In genomic region chr13:34294483-34295129, GRCh38 we compare ENCODE assay signal across 11 cellular contexts.
A peak's percentile ranks its signal among the peaks of the same experiment; 100 is the strongest.
DNase-seq lines count a peak whose midpoint lies in the region; ATAC-seq, FAIRE-seq and TF ChIP-seq lines count a peak whose summit lies in the region.
"Had no signal": no experiment of that assay in that cellular context is flagged by ENCODE, and none has a peak within 500 bp of the region (broad histone marks: within the 10 kb centered on the region; RNA-seq: fewer than 3 reads in every experiment).

No MANE protein-coding gene starts in this region.

- no peak overlapping the region for H4K91ac ChIP-seq in H1 (replicated peaks; ENCODE audit: insufficient read length, low read length)

- no peak overlapping the region for H2AK5ac ChIP-seq in H1 (ENCODE audit: low read depth, low read length)

- no peak overlapping the region for H2BK5ac ChIP-seq in H1 (ENCODE audit: low read depth, low read length)

- H3K27ac ChIP-seq in H1 (ENCODE audit: low read depth, low read length) (no peak overlapping the region), SK-N-SH (ENCODE audit: low read depth in 2 of 2, low read length in 1 of 2) (no peak overlapping the region)

- H4K20me1 ChIP-seq in H1 (replicated peaks in 1 of 2; ENCODE audit: control insufficient read depth in 1 of 2, insufficient read depth in 2 of 2, low read length in 2 of 2) = no peaks in the 10 kb centered on the region
- H4K20me1 ChIP-seq in SK-N-SH (ENCODE audit: insufficient read depth) = no peaks in the 10 kb centered on the region

- TF ChIP-seq CTCF in H1 (IDR thresholded peaks at IDR 0.05; ENCODE audit: control extremely low read depth in 1 of 3, insufficient read depth in 1 of 3, low read depth in 1 of 3, low read length in 3 of 3) = no peak
- TF ChIP-seq CTCF in mucosa of descending colon (IDR thresholded peaks at IDR 0.05) = no peak
- no peak for TF ChIP-seq CTCF in SK-N-SH (IDR thresholded peaks at IDR 0.05)

- no peak overlapping the region for H3K14ac ChIP-seq in H1 (ENCODE audit: insufficient read length)

- H2AFZ ChIP-seq in H1 (ENCODE audit: low read length) (peak overlapping the region; percentile 14; the same call in 1 of the 2 replicates), SK-N-SH (ENCODE audit: low read depth) (no peak overlapping the region; the same call in 1 of the 2 replicates)

- intact Hi-C loops in mucosa of descending colon (cut with DNase I, micrococcal nuclease) = no loop called here

- peak; percentile 34 for ATAC-seq in mucosa of descending colon

- no peaks in the 10 kb centered on the region for H3K79me1 ChIP-seq in H1 (ENCODE audit: low read depth, low read length)

- TF ChIP-seq RAD21 in H1 (IDR thresholded peaks at IDR 0.05 in 1 of 2, conservative IDR thresholded peaks at IDR 0.05 in 1 of 2; ENCODE audit: low read depth in 2 of 2, low read length in 2 of 2) (no peak), SK-N-SH (IDR thresholded peaks at IDR 0.05; ENCODE audit: low read length) (no peak)

- no peaks in the 10 kb centered on the region for H3K9me2 ChIP-seq in SK-N-SH

- H3K18ac ChIP-seq in H1 (ENCODE audit: extremely low read depth, low read length) = no peak overlapping the region

- H3K36me3 ChIP-seq in MG63 (no peaks in the 10 kb centered on the region), H1 (ENCODE audit: control insufficient read depth in 2 of 4, insufficient read depth in 4 of 4, low read length in 3 of 4) (no peaks in the 10 kb centered on the region), mucosa of descending colon (ENCODE audit: low read depth) (no peaks in the 10 kb centered on the region), SK-N-SH (replicated peaks in 1 of 2; ENCODE audit: control insufficient read depth in 1 of 2, insufficient read depth in 2 of 2, low read length in 1 of 2) (no peaks in the 10 kb centered on the region)

- H3K4ac ChIP-seq in H1 (replicated peaks; ENCODE audit: insufficient read length, low read depth, low read length) = no peak overlapping the region

- H3K4me1 ChIP-seq in H1 (replicated peaks in 1 of 4; ENCODE audit: control insufficient read depth in 3 of 4, insufficient read depth in 4 of 4, low read length in 3 of 4) = no peaks in the 10 kb centered on the region
- no peaks in the 10 kb centered on the region for H3K4me1 ChIP-seq in mucosa of descending colon (ENCODE audit: low read depth)
- no peaks in the 10 kb centered on the region for H3K4me1 ChIP-seq in SK-N-SH (ENCODE audit: control insufficient read depth in 1 of 2, insufficient read depth in 2 of 2, low read depth in 1 of 2, low read length in 1 of 2)

- no peak for FAIRE-seq in H1 (lab: Jason Lieb, UNC)

- H3K23me2 ChIP-seq in H1 (ENCODE audit: low read depth, low read length) = no peaks in the 10 kb centered on the region

- H2BK120ac ChIP-seq in H1 (replicated peaks; ENCODE audit: low read depth, low read length) = no peak overlapping the region

- POLR2A ChIA-PET in H1 (lab: Charles Lee; ENCODE audit: partially characterized antibody) (no interaction called here), SK-N-SH (lab: Yijun Ruan, JAX) (no interaction called here)

- no peak overlapping the region for H3K56ac ChIP-seq in H1 (replicated peaks; ENCODE audit: insufficient read length, low read depth, low read length)

- TF ChIP-seq POLR2A in H1 (IDR thresholded peaks at IDR 0.05; ENCODE audit: control extremely low read depth in 1 of 2, low read depth in 2 of 2, low read length in 2 of 2) = no peak

- CTCF ChIA-PET in H1 (lab: Charles Lee; ENCODE audit: partially characterized antibody) = no interaction called here
- CTCF ChIA-PET in SK-N-SH (lab: Yijun Ruan, JAX) = no interaction called here

- no peak overlapping the region for H2BK20ac ChIP-seq in H1 (ENCODE audit: low read length)

- no peak overlapping the region for H3K23ac ChIP-seq in H1 (ENCODE audit: insufficient read length)

- H3K79me2 ChIP-seq in H1 (ENCODE audit: control insufficient read depth in 1 of 2, insufficient read depth in 2 of 2, low read length in 2 of 2) (no peaks in the 10 kb centered on the region), SK-N-SH (ENCODE audit: insufficient read depth) (no peaks in the 10 kb centered on the region)

- no peak overlapping the region for H4K5ac ChIP-seq in H1 (ENCODE audit: insufficient read length, low read depth, low read length)

- H2BK12ac ChIP-seq in H1 (ENCODE audit: low read depth, low read length) = no peak overlapping the region

- H3K9me3 ChIP-seq in MG63 (no peaks in the 10 kb centered on the region), H1 (ENCODE audit: insufficient read depth in 2 of 2, low read depth in 1 of 2, low read length in 1 of 2) (no peaks in the 10 kb centered on the region), mucosa of descending colon (no peaks in the 10 kb centered on the region), SK-N-SH (no peaks in the 10 kb centered on the region)

- no peak overlapping the region for H2BK15ac ChIP-seq in H1 (ENCODE audit: low read length)

- in situ Hi-C loops in KBM-7 (cut with MboI; ENCODE audit: low pct_unique_long_range_greater_than_20kb, low sequenced_read_pairs) = no loop called here

- DNase-seq in DMS153 (lab: John Stamatoyannopoulos, UW) (peak; percentile 6), MG63 (peak; percentile 12), H1 (ENCODE audit: low read depth in 1 of 2, low spot score in 2 of 2) (no peak), mucosa of descending colon (no peak), KBM-7 (no peak), activated T-cell treated with anti-CD3 and anti-CD28 coated beads for 4 hours (no peak), SK-N-SH (no peak), mesenteric fat pad (ENCODE audit: low spot score) (no peak)
- DNase-seq: COR-L47, HCEC 1CT, NCI-H2081 had no signal

- 98% methylated on average over 5 of the region's 5 CpGs; no CpG with 5 or more reads in 1 of the 2 experiments for WGBS in H1 (ENCODE audit: extremely low coverage in 1 of 2, insufficient coverage in 1 of 2, insufficient read length in 1 of 2, insufficient replicate concordance in 2 of 2, low coverage in 1 of 2, low lambda C conversion rate in 2 of 2, missing lambda C conversion rate in 1 of 2), 2 experiments
- 64% methylated on average over 5 of the region's 5 CpGs for WGBS in SK-N-SH (ENCODE audit: low lambda C conversion rate)

- H3K27me3 ChIP-seq in MG63 (no peaks in the 10 kb centered on the region), H1 (replicated peaks in 1 of 4; ENCODE audit: control insufficient read depth in 3 of 4, extremely low read depth in 1 of 4, insufficient read depth in 3 of 4, low read length in 3 of 4) (no peaks in the 10 kb centered on the region), SK-N-SH (ENCODE audit: insufficient read depth) (no peaks in the 10 kb centered on the region)

- H3K4me2 ChIP-seq in H1 (ENCODE audit: insufficient read depth in 1 of 2, low read depth in 2 of 2, low read length in 2 of 2) (no peak overlapping the region), SK-N-SH (no peak overlapping the region)

- H3K4me3 ChIP-seq in MG63 (peak overlapping the region; percentile 14), H1 (ENCODE audit: extremely low read depth in 1 of 4, insufficient read depth in 2 of 4, low read depth in 3 of 4, low read length in 4 of 4) (no peak overlapping the region), mucosa of descending colon (no peak overlapping the region), SK-N-SH (ENCODE audit: low read depth in 2 of 2, low read length in 1 of 2) (no peak overlapping the region)

- no peak for TF ChIP-seq EP300 in H1 (IDR thresholded peaks at IDR 0.05; ENCODE audit: borderline replicate concordance in 1 of 2, low read depth in 2 of 2, low read length in 2 of 2)
- no peak for TF ChIP-seq EP300 in SK-N-SH (IDR thresholded peaks at IDR 0.05; ENCODE audit: borderline replicate concordance in 1 of 2, low read depth in 1 of 2, low read length in 1 of 2)

- H3K9ac ChIP-seq in H1 (replicated peaks in 1 of 4; ENCODE audit: extremely low read depth in 1 of 4, low read depth in 3 of 4, low read length in 3 of 4) (no peak overlapping the region), SK-N-SH (no peak overlapping the region)

- no peak overlapping the region for H4K8ac ChIP-seq in H1 (ENCODE audit: extremely low read depth, insufficient read depth, low read length)

- H3F3A ChIP-seq in SK-N-SH (replicated peaks; ENCODE audit: insufficient read depth) = no peaks in the 10 kb centered on the region

TF ChIP-seq in H1, 55 proteins besides CTCF, POLR2A, EP300 and RAD21 (continues in another document):
- TF ChIP-seq NANOG (IDR thresholded peaks at IDR 0.05; ENCODE audit: insufficient read depth, low read depth, low read length, poor library complexity, severe bottlenecking) (no peak), RNF2 (IDR thresholded peaks at IDR 0.05; ENCODE audit: borderline replicate concordance, low read depth, low read length, missing control alignments, poor library complexity, severe bottlenecking) (no peak), CHD2 (IDR thresholded peaks at IDR 0.05; ENCODE audit: low read length) (no peak), ASH2L (IDR thresholded peaks at IDR 0.05; ENCODE audit: low read length) (no peak), TBP (IDR thresholded peaks at IDR 0.05; ENCODE audit: low read depth, low read length) (no peak), TEAD4 (IDR thresholded peaks at IDR 0.05; ENCODE audit: low read depth, low read length) (no peak), GABPA (IDR thresholded peaks at IDR 0.05; ENCODE audit: borderline replicate concordance, insufficient read depth, low read length) (no peak), ZNF274 (IDR thresholded peaks at IDR 0.05; ENCODE audit: borderline replicate concordance, extremely low read depth, low read length) (no peak), EGR1 (IDR thresholded peaks at IDR 0.05; ENCODE audit: borderline replicate concordance, low read depth, low read length) (no peak), JUN (IDR thresholded peaks at IDR 0.05; ENCODE audit: low read depth, low read length) (no peak)

Comparison
In these comparisons a context has a peak if more than half of its experiments do, and no peak if none do; other contexts are left out.
1. DNase-seq: peak in DMS153 (single experiment) and MG63 (single experiment); none in H1 (0 of 2), mucosa of descending colon (0 of 3), KBM-7 (single experiment), activated T-cell treated with anti-CD3 and anti-CD28 coated beads for 4 hours (single experiment), SK-N-SH (single experiment) and mesenteric fat pad (single experiment).